ENCODE assay signal across 23 cellular contexts in the genomic region with DNA sequence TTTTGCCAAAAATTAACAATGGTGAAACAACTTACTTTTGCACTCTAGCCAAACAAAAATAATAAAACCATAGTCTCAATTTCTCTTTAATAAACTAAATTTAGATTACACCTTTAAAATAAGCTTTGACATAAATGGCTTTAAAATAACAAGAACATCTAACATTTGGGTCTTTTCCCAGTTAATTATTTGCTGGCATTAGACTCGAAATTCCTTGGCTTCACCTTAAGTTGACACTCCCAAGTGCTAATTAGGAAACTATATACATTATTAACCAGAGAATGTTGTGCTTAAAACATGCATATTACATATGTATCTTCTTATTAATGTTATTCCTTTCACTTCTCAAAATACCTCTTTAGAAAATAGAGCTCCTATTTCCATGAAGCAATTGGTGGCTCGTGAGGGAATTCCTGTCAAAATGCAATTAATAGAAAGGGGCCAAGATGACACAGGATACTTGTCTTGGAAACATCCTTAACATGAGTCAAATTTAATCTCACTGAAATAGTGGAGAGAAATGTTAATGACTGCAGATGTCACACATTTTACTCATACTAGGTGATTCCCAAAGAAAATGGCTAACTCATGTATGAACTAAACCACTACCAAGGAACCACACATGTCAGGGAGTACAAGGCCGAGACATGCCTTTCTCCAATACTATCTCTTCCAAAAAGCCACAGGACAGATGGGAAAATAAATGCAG.
DNase-seq lines count a peak whose midpoint lies in the region; ATAC-seq and TF ChIP-seq lines count a peak whose summit lies in the region.
"Had no signal": no experiment of that assay in that cellular context is flagged by ENCODE, and none has a peak within 500 bp of the region (broad histone marks: within the 10 kb centered on the region; RNA-seq: fewer than 3 reads in every experiment).

No MANE protein-coding gene starts in this region.

- DNase-seq in DMS 273 (lab: John Stamatoyannopoulos, UW; ENCODE audit: unreplicated experiment) (peak; percentile 3), DMS 273 treated with DMSO at 0.1 percent for 48 hours (lab: John Stamatoyannopoulos, UW) (no peak), NCI-H446 treated with DMSO at 0.1 percent for 48 hours (lab: John Stamatoyannopoulos, UW) (peak; percentile 83), dorsolateral prefrontal cortex (no peak), retinal pigment epithelial cell (ENCODE audit: low read depth) (peak; percentile 64), HUDEP-2 (lab: John Stamatoyannopoulos, UW; ENCODE audit: unreplicated experiment in 76 of 76) (no peak), CD1c-positive myeloid dendritic cell (ENCODE audit: extremely low spot score) (no peak)
- no peak for DNase-seq in stimulated activated naive CD8-positive, alpha-beta T cell treated with anti-CD3 and anti-CD28 coated beads, Interleukin-15, amount 100 ng/mL, for 72 hours
- DNase-seq: activated B cell treated with CpG ODN at 0.5 μM for 24 hours; activated CD4-positive, alpha-beta T cell treated with anti-CD3 and anti-CD28 coated beads, Interleukin-2, amount 50 U/mL, for 4 hours; activated naive CD4-positive, alpha-beta T cell treated with anti-CD3 and anti-CD28 coated beads for 36 hours; adrenal gland; CD4-positive, alpha-beta T cell; effector memory CD4-positive, alpha-beta T cell; erythroblast; heart left ventricle; lower lobe of right lung; mucosa of descending colon; NCI-H1048; stimulated activated naive CD4-positive, alpha-beta T cell had no signal

- ATAC-seq in stimulated activated naive CD8-positive, alpha-beta T cell treated with anti-CD3 and anti-CD28 coated beads, Interleukin-15, amount 100 ng/mL, for 72 hours, result no peak
- ATAC-seq: heart left ventricle, lower lobe of right lung, mucosa of descending colon had no signal

- H3K4me1 Mint-ChIP-seq in stimulated activated naive CD8-positive, alpha-beta T cell treated with anti-CD3 and anti-CD28 coated beads, Interleukin-15, amount 100 ng/mL, for 72 hours, result peaks cover 6% of the 10 kb centered on the region
- H3K4me1 Mint-ChIP-seq: activated B cell treated with CpG ODN at 0.5 μM for 24 hours, IgD-negative memory B cell had no signal

- peak overlapping the region in 33 of 59 donors; percentile 4 to 82 (median 69) for H3K27ac ChIP-seq in dorsolateral prefrontal cortex
- H3K27ac ChIP-seq: 22Rv1, adrenal gland, heart left ventricle, lower lobe of right lung had no signal

- H3K4me3 Mint-ChIP-seq in stimulated activated naive CD8-positive, alpha-beta T cell treated with anti-CD3 and anti-CD28 coated beads, Interleukin-15, amount 100 ng/mL, for 72 hours, result no peak overlapping the region
- H3K4me3 Mint-ChIP-seq: activated B cell treated with CpG ODN at 0.5 μM for 24 hours; activated naive CD4-positive, alpha-beta T cell treated with anti-CD3 and anti-CD28 coated beads for 36 hours; activated T-helper 1 cell treated with anti-CD3 and anti-CD28 coated beads, Interleukin-12 subunit alpha, Interleukin-12 subunit beta, Interleukin-2, Interleukin-4 antibody, amounts not matched to agents 30 ng/mL and 10 ng/mL and 1 ng/mL, durations not matched to agents 14 hours and 24 hours and 36 hours; CD4-positive, alpha-beta T cell; IgD-negative memory B cell had no signal

- no peaks in the 10 kb centered on the region for H3K27me3 ChIP-seq in dorsolateral prefrontal cortex
- H3K27me3 ChIP-seq: adrenal gland, heart left ventricle had no signal

- H3K4me3 ChIP-seq in dorsolateral prefrontal cortex (peak overlapping the region in 5 of 59 donors; percentile 42 to 63 (median 54)), retinal pigment epithelial cell (ENCODE audit: low read length) (no peak overlapping the region)
- H3K4me3 ChIP-seq: adrenal gland, mucosa of descending colon had no signal

- no peak overlapping the region for H3K27ac Mint-ChIP-seq in stimulated activated naive CD8-positive, alpha-beta T cell treated with anti-CD3 and anti-CD28 coated beads, Interleukin-15, amount 100 ng/mL, for 72 hours
- H3K27ac Mint-ChIP-seq: activated B cell treated with CpG ODN at 0.5 μM for 24 hours; activated naive CD4-positive, alpha-beta T cell treated with anti-CD3 and anti-CD28 coated beads for 36 hours; activated T-helper 1 cell treated with anti-CD3 and anti-CD28 coated beads, Interleukin-12 subunit alpha, Interleukin-12 subunit beta, Interleukin-2, Interleukin-4 antibody, amounts not matched to agents 30 ng/mL and 10 ng/mL and 1 ng/mL, durations not matched to agents 14 hours and 24 hours and 36 hours; CD4-positive, alpha-beta T cell; IgD-negative memory B cell had no signal

- no peaks in the 10 kb centered on the region for H3K9me3 Mint-ChIP-seq in stimulated activated naive CD8-positive, alpha-beta T cell treated with anti-CD3 and anti-CD28 coated beads, Interleukin-15, amount 100 ng/mL, for 72 hours
- H3K9me3 Mint-ChIP-seq: activated B cell treated with CpG ODN at 0.5 μM for 24 hours; activated naive CD4-positive, alpha-beta T cell treated with anti-CD3 and anti-CD28 coated beads for 36 hours; activated T-helper 1 cell treated with anti-CD3 and anti-CD28 coated beads, Interleukin-12 subunit alpha, Interleukin-12 subunit beta, Interleukin-2, Interleukin-4 antibody, amounts not matched to agents 30 ng/mL and 10 ng/mL and 1 ng/mL, durations not matched to agents 14 hours and 24 hours and 36 hours; CD4-positive, alpha-beta T cell; IgD-negative memory B cell had no signal

- intact Hi-C loops in dorsolateral prefrontal cortex (cut with DNase I), result no loop called here

- TF ChIP-seq CTCF in dorsolateral prefrontal cortex (IDR thresholded peaks at IDR 0.05 in 54 of 56, conservative IDR thresholded peaks at IDR 0.05 in 2 of 56; ENCODE audit: low read depth in 1 of 56, partially characterized antibody in 56 of 56), result no peak
- no peak for TF ChIP-seq CTCF in retinal pigment epithelial cell (conservative IDR thresholded peaks at IDR 0.05; ENCODE audit: low read depth, low read length)

- peaks cover 25% of the 10 kb centered on the region for H3K27me3 Mint-ChIP-seq in stimulated activated naive CD8-positive, alpha-beta T cell treated with anti-CD3 and anti-CD28 coated beads, Interleukin-15, amount 100 ng/mL, for 72 hours
- H3K27me3 Mint-ChIP-seq: activated B cell treated with CpG ODN at 0.5 μM for 24 hours; CD4-positive, alpha-beta T cell had no signal

Comparison
In these comparisons a context has a peak if more than half of its experiments do, and no peak if none do; other contexts are left out.
1. DNase-seq: peak in DMS 273 (single experiment), NCI-H446 treated with DMSO at 0.1 percent for 48 hours (single experiment) and retinal pigment epithelial cell (single experiment); none in DMS 273 treated with DMSO at 0.1 percent for 48 hours (single experiment), dorsolateral prefrontal cortex (0 of 10), HUDEP-2 (0 of 76), CD1c-positive myeloid dendritic cell (single experiment) and stimulated activated naive CD8-positive, alpha-beta T cell treated with anti-CD3 and anti-CD28 coated beads, Interleukin-15, amount 100 ng/mL, for 72 hours (0 of 2).